ENCODE assay signal across 29 cellular contexts in the genomic region with DNA sequence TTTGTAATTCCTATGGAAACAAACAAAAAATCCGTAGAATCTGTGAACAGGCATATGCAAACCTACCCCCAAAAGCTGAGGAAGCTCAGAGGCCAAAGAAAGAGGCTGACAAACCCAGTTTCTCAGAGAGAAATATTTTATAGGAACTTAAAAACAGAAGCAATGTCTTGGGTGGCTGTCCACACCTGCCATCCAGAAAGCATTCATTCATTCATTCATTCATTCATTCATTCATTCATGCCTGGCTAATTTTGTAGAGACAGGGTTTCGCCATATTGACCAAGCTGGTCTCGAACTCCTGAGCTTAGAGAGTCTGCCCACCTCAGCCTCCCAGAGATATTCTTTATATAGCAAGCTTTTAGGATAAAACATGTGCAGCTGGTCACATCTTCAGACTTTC.
"Had no signal": no experiment of that assay in that cellular context is flagged by ENCODE, and none has a peak within 500 bp of the region (broad histone marks: within the 10 kb centered on the region; RNA-seq: fewer than 3 reads in every experiment).

No MANE protein-coding gene starts in this region.

- H3K9me3 Mint-ChIP-seq: stimulated activated effector memory CD8-positive, alpha-beta T cell treated with anti-CD3 and anti-CD28 coated beads, Interleukin-12 subunit alpha, Interleukin-12 subunit beta, amount 100 ng/mL, for 72 hours; stimulated activated naive CD8-positive, alpha-beta T cell treated with anti-CD3 and anti-CD28 coated beads, Interleukin-15, Interleukin-2, amounts not matched to agents 100 ng/mL and 50 ng/mL, for 24 hours had no signal

- H3K27me3 Mint-ChIP-seq: stimulated activated memory B cell treated with anti-CD40 and anti-IgM and Interleukin-4, amounts not matched to agents 10 μg/mL and 1 μg/mL and 100 μg/mL, for 72 hours; stimulated activated naive B cell treated with anti-CD40 and anti-IgM and Interleukin-4, amounts not matched to agents 10 μg/mL and 1 μg/mL and 100 μg/mL, for 72 hours; stimulated activated naive CD8-positive, alpha-beta T cell treated with anti-CD3 and anti-CD28 coated beads, Interleukin-15, amount 100 ng/mL, for 72 hours; stimulated activated naive CD8-positive, alpha-beta T cell treated with anti-CD3 and anti-CD28 coated beads, Interleukin-15, Interleukin-2, amounts not matched to agents 100 ng/mL and 50 ng/mL, for 24 hours; type B pancreatic cell had no signal

- H3K9me3 ChIP-seq: stomach, suprapubic skin, testis, thoracic aorta, thyroid gland, tibial artery, tibial nerve, transverse colon, upper lobe of left lung, upper lobe of right lung, uterus, vagina had no signal

- H3K36me3 ChIP-seq: thoracic aorta, uterus had no signal

- DNase-seq: stimulated activated CD4-positive, alpha-beta T cell treated with anti-CD3 and anti-CD28 coated beads, Interleukin-2, amount 100 ng/mL, for 48 hours; stimulated activated CD4-positive, alpha-beta T cell treated with anti-CD3 and anti-CD28 coated beads, Interleukin-4, amount 100 ng/mL, for 1 hour; stimulated activated CD4-positive, alpha-beta T cell treated with anti-CD3 and anti-CD28 coated beads, Interleukin-4, amount 100 ng/mL, for 24 hours; stimulated activated CD4-positive, alpha-beta T cell treated with anti-CD3 and anti-CD28 coated beads, Interleukin-4, amount 100 ng/mL, for 4 hours; stimulated activated CD8-positive, alpha-beta memory T cell treated with anti-CD3 and anti-CD28 coated beads, Interleukin-4, amount 100 ng/mL, for 48 hours; stimulated activated naive B cell treated with anti-CD40 and anti-IgM and Interleukin-4, amounts not matched to agents 10 μg/mL and 1 μg/mL and 100 μg/mL, for 72 hours; stimulated activated naive CD4-positive, alpha-beta T cell; stimulated activated naive CD4-positive, alpha-beta T cell treated with Interleukin-2 at 50 U/mL for 16 hours; stimulated activated naive CD8-positive, alpha-beta T cell treated with anti-CD3 and anti-CD28 coated beads, Interleukin-15, amount 100 ng/mL, for 72 hours; stimulated activated naive CD8-positive, alpha-beta T cell treated with anti-CD3 and anti-CD28 coated beads, Interleukin-15, Interleukin-2, amounts not matched to agents 100 U/mL and 50 U/mL, for 24 hours; stomach; substantia nigra; testis; thyroid gland; tibial artery; transverse colon; trophoblast cell; upper lobe of left lung; upper lobe of right lung; uterus had no signal

- H3K4me1 ChIP-seq: stomach, suprapubic skin, testis, thyroid gland, tibial artery, tibial nerve, transverse colon, upper lobe of left lung, upper lobe of right lung, uterus, vagina had no signal

- FAIRE-seq: urothelium cell line had no signal

- H3K4me1 Mint-ChIP-seq: stimulated activated effector memory CD8-positive, alpha-beta T cell treated with anti-CD3 and anti-CD28 coated beads, Interleukin-12 subunit alpha, Interleukin-12 subunit beta, amount 100 ng/mL, for 72 hours; stimulated activated memory B cell treated with anti-CD40 and anti-IgM and Interleukin-4, amounts not matched to agents 10 μg/mL and 1 μg/mL and 100 μg/mL, for 72 hours; stimulated activated naive B cell treated with anti-CD40 and anti-IgM and Interleukin-4, amounts not matched to agents 10 μg/mL and 1 μg/mL and 100 μg/mL, for 72 hours; stimulated activated naive CD8-positive, alpha-beta T cell treated with anti-CD3 and anti-CD28 coated beads, Interleukin-15, amount 100 ng/mL, for 72 hours had no signal

- H3K4me3 ChIP-seq: stomach, suprapubic skin, testis, thoracic aorta, thyroid gland, tibial artery, tibial nerve, transverse colon, upper lobe of left lung, upper lobe of right lung, uterus, vagina had no signal

- H3K27ac ChIP-seq: stomach, suprapubic skin, testis, thoracic aorta, thyroid gland, tibial artery, tibial nerve, transverse colon, upper lobe of left lung, upper lobe of right lung, uterus, vagina had no signal

- H3K27me3 ChIP-seq: stomach, suprapubic skin, testis, thyroid gland, tibial artery, tibial nerve, transverse colon, upper lobe of left lung, upper lobe of right lung, uterus, vagina had no signal

- H3K36me3 Mint-ChIP-seq: stimulated activated effector memory CD8-positive, alpha-beta T cell treated with anti-CD3 and anti-CD28 coated beads, Interleukin-12 subunit alpha, Interleukin-12 subunit beta, amount 100 ng/mL, for 72 hours had no signal

- H3K4me3 Mint-ChIP-seq: stimulated activated effector memory CD8-positive, alpha-beta T cell treated with anti-CD3 and anti-CD28 coated beads, Interleukin-12 subunit alpha, Interleukin-12 subunit beta, amount 100 ng/mL, for 72 hours; stimulated activated memory B cell treated with anti-CD40 and anti-IgM and Interleukin-4, amounts not matched to agents 10 μg/mL and 1 μg/mL and 100 μg/mL, for 72 hours; stimulated activated naive B cell treated with anti-CD40 and anti-IgM and Interleukin-4, amounts not matched to agents 10 μg/mL and 1 μg/mL and 100 μg/mL, for 72 hours; stimulated activated naive CD8-positive, alpha-beta T cell treated with anti-CD3 and anti-CD28 coated beads, Interleukin-15, amount 100 ng/mL, for 72 hours; stimulated activated naive CD8-positive, alpha-beta T cell treated with anti-CD3 and anti-CD28 coated beads, Interleukin-15, Interleukin-2, amounts not matched to agents 100 ng/mL and 50 ng/mL, for 24 hours; type B pancreatic cell had no signal

- ATAC-seq: stimulated activated effector memory CD8-positive, alpha-beta T cell treated with anti-CD3 and anti-CD28 coated beads, Interleukin-12 subunit alpha, Interleukin-12 subunit beta, amount 100 ng/mL, for 72 hours; stimulated activated memory B cell treated with anti-CD40 and anti-IgM and Interleukin-4, amounts not matched to agents 10 μg/mL and 1 μg/mL and 100 μg/mL, for 72 hours; stimulated activated naive B cell treated with anti-CD40 and anti-IgM and Interleukin-4, amounts not matched to agents 10 μg/mL and 1 μg/mL and 100 μg/mL, for 72 hours; stimulated activated naive CD8-positive, alpha-beta T cell treated with anti-CD3 and anti-CD28 coated beads, Interleukin-15, amount 100 ng/mL, for 72 hours; stimulated activated naive CD8-positive, alpha-beta T cell treated with anti-CD3 and anti-CD28 coated beads, Interleukin-15, Interleukin-2, amounts not matched to agents 100 U/mL and 50 U/mL, for 24 hours; upper lobe of right lung had no signal
